10 cellular contexts compared by ENCODE assay signal in the genomic region with DNA sequence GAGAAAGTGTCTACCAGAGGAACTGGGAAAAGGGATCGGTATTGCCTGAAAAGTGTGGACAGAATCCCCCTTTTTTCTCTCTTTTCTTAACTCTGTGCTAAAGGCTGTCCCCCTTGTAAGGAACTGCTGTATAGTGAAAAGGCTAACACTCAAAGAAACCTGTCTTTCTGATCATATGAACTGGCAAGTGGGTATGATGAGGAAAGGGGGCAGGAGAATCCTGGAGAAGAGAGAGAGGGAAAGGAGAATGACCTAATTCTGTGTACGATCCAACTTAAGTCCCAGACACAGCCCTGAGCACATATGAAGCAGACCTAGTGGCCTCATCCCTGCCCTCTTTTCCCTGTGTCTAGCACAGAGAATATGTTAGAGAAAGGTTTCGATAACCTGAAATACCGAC. TPM values are rescaled to one million over a fixed set of nuclear protein-coding genes. Genes with fewer than 3 reads are reported as not detected.
DNase-seq lines count a peak whose midpoint lies in the region; ATAC-seq and TF ChIP-seq lines count a peak whose summit lies in the region.
"Had no signal": no experiment of that assay in that cellular context is flagged by ENCODE, and none has a peak within 500 bp of the region (broad histone marks: within the 10 kb centered on the region; RNA-seq: fewer than 3 reads in every experiment).

No MANE protein-coding gene starts in this region.

- no peaks in the 10 kb centered on the region for H3K9me3 ChIP-seq in CD4-positive, alpha-beta T cell (ENCODE audit: control insufficient read depth, low read length)
- no peaks in the 10 kb centered on the region for H3K9me3 ChIP-seq in GM23248 (ENCODE audit: low read depth)
- H3K9me3 ChIP-seq in naive thymus-derived CD4-positive, alpha-beta T cell (ENCODE audit: control insufficient read depth in 2 of 3, low read length in 3 of 3): no peaks in the 10 kb centered on the region
- H3K9me3 ChIP-seq: right atrium auricular region had no signal

- CTCF ChIA-PET in CD4-positive, alpha-beta T cell (lab: Charles Lee): interaction anchor here (0.6 to 2.0 kb wide), 19 partner anchors 26 to 939 kb away, joined by 3 to 14 read pairs (median 4); partner anchors contain the start of gene GCNT4
- CTCF ChIA-PET in activated CD8-positive, alpha-beta T cell treated with anti-CD3 and anti-CD28 coated beads for 36 hours (lab: Charles Lee): interaction anchor here (0.6 to 4.2 kb wide), 20 partner anchors 12 to 557 kb away, joined by 3 to 47 read pairs (median 5); partner anchors contain the start of genes GCNT4, GFM2, HMGCR and NSA2
- CTCF ChIA-PET in naive thymus-derived CD4-positive, alpha-beta T cell (lab: Charles Lee): interaction anchor here (0.6 to 3.0 kb wide), 16 partner anchors 9 to 1794 kb away, joined by 3 to 25 read pairs (median 4); partner anchors contain the start of genes GCNT4 and HMGCR

- WGBS in GM23248 (ENCODE audit: low coverage in 1 of 2, low lambda C conversion rate in 2 of 2, missing lambda C conversion rate in 2 of 2), 2 experiments: 89 to 92% methylated on average over 4 of the region's 4 CpGs

- peak overlapping the region; percentile 99 for H2AFZ ChIP-seq in GM23248

- no peak overlapping the region for H3K4me2 ChIP-seq in GM23248 (ENCODE audit: unreplicated experiment)

- no peaks in the 10 kb centered on the region for H3K27me3 ChIP-seq in CD4-positive, alpha-beta T cell (ENCODE audit: control insufficient read depth, insufficient read depth, low read length)
- no peaks in the 10 kb centered on the region for H3K27me3 ChIP-seq in GM23248 (replicated peaks; ENCODE audit: insufficient read depth)
- H3K27me3 ChIP-seq in naive thymus-derived CD4-positive, alpha-beta T cell (ENCODE audit: control insufficient read depth in 2 of 2, insufficient read depth in 2 of 2, low read length in 2 of 2): peaks cover 0 to 2% of the 10 kb centered on the region in 2 donors
- H3K27me3 ChIP-seq: right atrium auricular region had no signal

- ATAC-seq in CD4-positive, alpha-beta T cell (ENCODE audit: poor library complexity): no peak
- ATAC-seq in activated CD8-positive, alpha-beta T cell treated with anti-CD3 and anti-CD28 coated beads for 36 hours: no peak
- ATAC-seq in naive thymus-derived CD4-positive, alpha-beta T cell: no peak
- no peak for ATAC-seq in GM18873 (IDR thresholded peaks at IDR 0.05; ENCODE audit: low FRiP score, unreplicated experiment)

- no peaks in the 10 kb centered on the region for H3K9me3 Mint-ChIP-seq in CD4-positive, alpha-beta T cell
- H3K9me3 Mint-ChIP-seq in activated CD8-positive, alpha-beta T cell treated with anti-CD3 and anti-CD28 coated beads for 36 hours: no peaks in the 10 kb centered on the region
- H3K9me3 Mint-ChIP-seq in naive thymus-derived CD4-positive, alpha-beta T cell: peaks cover 0 to 2% (median 0%) of the 10 kb centered on the region in 11 donors

- no peaks in the 10 kb centered on the region for H4K20me1 ChIP-seq in GM23248 (ENCODE audit: insufficient read depth)

- POLR2A ChIA-PET in CD4-positive, alpha-beta T cell (lab: Charles Lee): interaction anchor here (0.7 to 5.7 kb wide), 22 partner anchors 8 to 1312 kb away, joined by 3 to 182 read pairs (median 6); partner anchors contain the start of genes CERT1, GCNT4, GFM2 and HMGCR
- POLR2A ChIA-PET in activated CD8-positive, alpha-beta T cell treated with anti-CD3 and anti-CD28 coated beads for 36 hours (lab: Charles Lee): interaction anchor here (0.7 to 2.5 kb wide), 12 partner anchors 45 to 371 kb away, joined by 3 to 13 read pairs (median 4); partner anchors contain the start of genes GCNT4 and HMGCR
- POLR2A ChIA-PET in naive thymus-derived CD4-positive, alpha-beta T cell (lab: Charles Lee): interaction anchor here (0.6 to 5.3 kb wide), 13 partner anchors 16 to 433 kb away, joined by 3 to 127 read pairs (median 3); partner anchors contain the start of gene GCNT4

- no peaks in the 10 kb centered on the region for H3K36me3 Mint-ChIP-seq in CD4-positive, alpha-beta T cell (ENCODE audit: low read depth)
- H3K36me3 Mint-ChIP-seq in activated CD8-positive, alpha-beta T cell treated with anti-CD3 and anti-CD28 coated beads for 36 hours (ENCODE audit: low read depth): no peaks in the 10 kb centered on the region
- H3K36me3 Mint-ChIP-seq in naive thymus-derived CD4-positive, alpha-beta T cell: no peaks in the 10 kb centered on the region

- no peaks in the 10 kb centered on the region for H3K9me2 ChIP-seq in GM23248 (ENCODE audit: insufficient read depth)

- H3K4me1 Mint-ChIP-seq in CD4-positive, alpha-beta T cell (ENCODE audit: low read depth): peaks cover 19% of the 10 kb centered on the region
- H3K4me1 Mint-ChIP-seq in activated CD8-positive, alpha-beta T cell treated with anti-CD3 and anti-CD28 coated beads for 36 hours (ENCODE audit: low read depth): peaks cover 10% of the 10 kb centered on the region
- peaks cover 3 to 22% (median 18%) of the 10 kb centered on the region in 7 donors for H3K4me1 Mint-ChIP-seq in naive thymus-derived CD4-positive, alpha-beta T cell

- no peak overlapping the region for H3K27ac ChIP-seq in CD4-positive, alpha-beta T cell (ENCODE audit: low read depth, low read length)
- H3K27ac ChIP-seq in GM23248: no peak overlapping the region
- peak overlapping the region; percentile 80 for H3K27ac ChIP-seq in naive thymus-derived CD4-positive, alpha-beta T cell (ENCODE audit: low read depth, low read length)

- DNase-seq in CD4-positive, alpha-beta T cell: no peak
- DNase-seq in GM23248: no peak
- DNase-seq in activated CD8-positive, alpha-beta T cell treated with anti-CD3 and anti-CD28 coated beads for 36 hours: no peak
- DNase-seq in naive thymus-derived CD4-positive, alpha-beta T cell: no peak
- no peak for DNase-seq in NCI-H187 treated with DMSO at 0.1 percent for 48 hours (lab: John Stamatoyannopoulos, UW)
- DNase-seq in NCI-H2029 (lab: John Stamatoyannopoulos, UW): no peak
- no peak for DNase-seq in activated effector memory CD4-positive, alpha-beta T cell treated with anti-CD3 and anti-CD28 coated beads, Interleukin-2, amount 50 U/mL, for 16 hours
- DNase-seq: GOT3 had no signal

- H3K36me3 ChIP-seq in GM23248 (ENCODE audit: low read depth): no peaks in the 10 kb centered on the region
- H3K36me3 ChIP-seq in naive thymus-derived CD4-positive, alpha-beta T cell (ENCODE audit: control insufficient read depth in 2 of 3, insufficient read depth in 3 of 3, low read length in 3 of 3): no peaks in the 10 kb centered on the region
- H3K36me3 ChIP-seq: right atrium auricular region had no signal

- peak overlapping the region; percentile 94 for H3K27ac Mint-ChIP-seq in CD4-positive, alpha-beta T cell
- peak overlapping the region; percentile 99 for H3K27ac Mint-ChIP-seq in activated CD8-positive, alpha-beta T cell treated with anti-CD3 and anti-CD28 coated beads for 36 hours
- peak overlapping the region in 8 of 9 donors; percentile 97 to 99 (median 98) for H3K27ac Mint-ChIP-seq in naive thymus-derived CD4-positive, alpha-beta T cell

- peaks cover 8% of the 10 kb centered on the region; the same call in 1 of the 2 replicates for H3K4me1 ChIP-seq in GM23248 (ENCODE audit: insufficient read depth)
- peaks cover 0 to 17% of the 10 kb centered on the region in 2 donors for H3K4me1 ChIP-seq in naive thymus-derived CD4-positive, alpha-beta T cell (ENCODE audit: control insufficient read depth in 2 of 2, insufficient read depth in 2 of 2, low read length in 2 of 2)

- intact Hi-C loops in CD4-positive, alpha-beta T cell (cut with DNase I, micrococcal nuclease): loop anchor here (1.0 to 10.0 kb wide), 9 partner anchors 102 to 939 kb away; partner anchors contain the start of genes CERT1 (in 1 of the 2), GFM2 (in 1 of the 2), HEXB (in 1 of the 2) and HMGCR (in 1 of the 2)
- intact Hi-C loops in activated CD8-positive, alpha-beta T cell treated with anti-CD3 and anti-CD28 coated beads for 36 hours (cut with micrococcal nuclease): loop anchor here (2.0 to 10.0 kb wide), 3 partner anchors 101 to 429 kb away; partner anchors contain the start of genes GCNT4 and HMGCR
- intact Hi-C loops in naive thymus-derived CD4-positive, alpha-beta T cell (cut with micrococcal nuclease): loop anchor here (1.0 to 10.0 kb wide), 15 partner anchors 30 to 1668 kb away; partner anchors contain the start of genes HEXB (in 2 of the 2), ANKRA2 (in 1 of the 2), FAM169A (in 1 of the 2) and GFM2 (in 1 of the 2)

- no peaks in the 10 kb centered on the region for H3K79me2 ChIP-seq in GM23248 (ENCODE audit: insufficient read depth)

- peak overlapping the region; percentile 80 for H3K4me3 Mint-ChIP-seq in CD4-positive, alpha-beta T cell
- H3K4me3 Mint-ChIP-seq in activated CD8-positive, alpha-beta T cell treated with anti-CD3 and anti-CD28 coated beads for 36 hours: peak overlapping the region; percentile 96
- H3K4me3 Mint-ChIP-seq in naive thymus-derived CD4-positive, alpha-beta T cell: peak overlapping the region; percentile 51 to 99 (median 92)

- no peak for TF ChIP-seq CTCF in CD4-positive, alpha-beta T cell (IDR thresholded peaks at IDR 0.05)
- TF ChIP-seq CTCF in activated CD8-positive, alpha-beta T cell treated with anti-CD3 and anti-CD28 coated beads for 36 hours (IDR thresholded peaks at IDR 0.05): no peak

- H3K4me3 ChIP-seq in GM23248: no peak overlapping the region
- H3K4me3 ChIP-seq in naive thymus-derived CD4-positive, alpha-beta T cell (ENCODE audit: low read length): peak overlapping the region; percentile 69

- no peaks in the 10 kb centered on the region for H3F3A ChIP-seq in GM23248 (ENCODE audit: insufficient read depth)

- no peak overlapping the region for H3K9ac ChIP-seq in GM23248

- no peaks in the 10 kb centered on the region for H3K27me3 Mint-ChIP-seq in CD4-positive, alpha-beta T cell
- no peaks in the 10 kb centered on the region for H3K27me3 Mint-ChIP-seq in activated CD8-positive, alpha-beta T cell treated with anti-CD3 and anti-CD28 coated beads for 36 hours
- peaks cover 0 to 4% (median 0%) of the 10 kb centered on the region in 5 donors for H3K27me3 Mint-ChIP-seq in naive thymus-derived CD4-positive, alpha-beta T cell

- in situ Hi-C loops in GM23248 (cut with MboI): loop anchor here (25.0 kb wide), 1 partner anchor 298 kb away; no protein-coding TSS in a partner anchor

RNA-seq across cellular contexts. Expression of gene ANKRD31, which starts 1.0 kb away (rescaled TPM):
- total RNA-seq in CD4-positive, alpha-beta T cell: under 1 TPM; 0.55 to 0.56 TPM
- not detected in 2 replicates for total RNA-seq in GM23248 (2014; rRNA removed; shearing (Covaris generic))
- polyA plus RNA-seq in GM23248 (2016; fragmentation: Nextera tagmentation; extraction: Ambion mirVana): 0.06 TPM in 1 of 2 replicates, not detected in the other
- under 1 TPM; 0.94 to 0.99 TPM for total RNA-seq in activated CD8-positive, alpha-beta T cell treated with anti-CD3 and anti-CD28 coated beads for 36 hours
- 1 to 10 TPM in 2 of 5 experiments, under 1 TPM in 3; 0.29 to 1.6 (median 0.93) TPM for total RNA-seq in naive thymus-derived CD4-positive, alpha-beta T cell
- polyA plus RNA-seq in naive thymus-derived CD4-positive, alpha-beta T cell: under 1 TPM; 0.22 to 0.37 TPM
